Comparison of ENCODE assay signal across 33 cellular contexts in genomic region chr15:47652853-47653243, GRCh38.
"Had no signal": no experiment of that assay in that cellular context is flagged by ENCODE, and none has a peak within 500 bp of the region (broad histone marks: within the 10 kb centered on the region; RNA-seq: fewer than 3 reads in every experiment).

No MANE protein-coding gene starts in this region.

- H3K4me3 ChIP-seq: esophagus muscularis mucosa, gastrocnemius medialis had no signal

- H3K9me3 ChIP-seq: esophagus muscularis mucosa, gastrocnemius medialis had no signal

- H3K4me3 Mint-ChIP-seq: activated CD4-positive, alpha-beta memory T cell treated with anti-CD3 and anti-CD28 coated beads, Interleukin-2, amount 10 ng/mL, durations not matched to agents 7 days and 5 days; activated CD4-positive, alpha-beta T cell treated with anti-CD3 and anti-CD28 coated beads, Interleukin-2, amount 10 ng/mL, durations not matched to agents 7 days and 5 days; activated naive CD8-positive, alpha-beta T cell; activated T-cell treated with anti-CD3 and anti-CD28 coated beads, Interleukin-2, amount 50 U/mL, for 24 hours; activated T-cell treated with anti-CD3 and anti-CD28 coated beads, Interleukin-2, amount 50 U/mL, for 72 hours; effector memory CD8-positive, alpha-beta T cell; T-helper 17 cell; T-helper 2 cell treated with Interferon-gamma antibody and Interleukin-4, amounts not matched to agents 5 μg/mL and 100 μg/mL, for 36 hours; WTC11 had no signal

- H3K27ac ChIP-seq: brain microvascular endothelial cell, esophagus muscularis mucosa, foreskin keratinocyte, gastrocnemius medialis had no signal

- H3K27me3 ChIP-seq: brain microvascular endothelial cell, esophagus muscularis mucosa, foreskin keratinocyte had no signal

- H3K36me3 Mint-ChIP-seq: activated naive CD8-positive, alpha-beta T cell; WTC11 had no signal

- FAIRE-seq: astrocyte, bronchial epithelial cell, colon had no signal

- H3K27me3 Mint-ChIP-seq: activated CD4-positive, alpha-beta memory T cell treated with anti-CD3 and anti-CD28 coated beads, Interleukin-2, amount 10 ng/mL, durations not matched to agents 7 days and 5 days; activated CD4-positive, alpha-beta T cell treated with anti-CD3 and anti-CD28 coated beads, Interleukin-2, amount 10 ng/mL, durations not matched to agents 7 days and 5 days; activated naive CD8-positive, alpha-beta T cell; activated T-cell treated with anti-CD3 and anti-CD28 coated beads, Interleukin-2, amount 50 U/mL, for 24 hours; effector memory CD8-positive, alpha-beta T cell had no signal

- H3K36me3 ChIP-seq: brain microvascular endothelial cell, esophagus muscularis mucosa, gastrocnemius medialis had no signal

- H3K9me3 Mint-ChIP-seq: activated CD4-positive, alpha-beta memory T cell treated with anti-CD3 and anti-CD28 coated beads, Interleukin-2, amount 10 ng/mL, durations not matched to agents 7 days and 5 days; activated CD4-positive, alpha-beta T cell treated with anti-CD3 and anti-CD28 coated beads, Interleukin-2, amount 10 ng/mL, durations not matched to agents 7 days and 5 days; activated T-cell treated with anti-CD3 and anti-CD28 coated beads, Interleukin-2, amount 50 U/mL, for 24 hours; T-helper 2 cell treated with Interferon-gamma antibody and Interleukin-4, amounts not matched to agents 5 μg/mL and 100 μg/mL, for 36 hours; WTC11 had no signal

- DNase-seq: activated CD4-positive, alpha-beta memory T cell treated with anti-CD3 and anti-CD28 coated beads, Interleukin-2, amount 10 ng/mL, durations not matched to agents 7 days and 5 days; activated CD4-positive, alpha-beta T cell treated with anti-CD3 and anti-CD28 coated beads for 1 hour; activated CD4-positive, alpha-beta T cell treated with anti-CD3 and anti-CD28 coated beads for 4 hours; activated CD4-positive, alpha-beta T cell treated with anti-CD3 and anti-CD28 coated beads, Interleukin-2, amount 10 ng/mL, durations not matched to agents 7 days and 5 days; activated CD4-positive, alpha-beta T cell treated with anti-CD3 and anti-CD28 coated beads, Interleukin-2, amount 50 U/mL, for 4 hours; activated CD8-positive, alpha-beta memory T cell treated with anti-CD3 and anti-CD28 coated beads, Interleukin-2, amount 50 U/mL, for 48 hours; activated gamma-delta T cell treated with Interleukin-2 at 50 U/mL for 16 hours; activated naive CD4-positive, alpha-beta T cell treated with anti-CD3 and anti-CD28 coated beads, Interleukin-2, amount 50 U/mL, for 16 hours; activated naive CD4-positive, alpha-beta T cell treated with Interleukin-2 at 50 U/mL for 16 hours; activated T-cell treated with anti-CD3 and anti-CD28 coated beads for 4 hours; activated T-cell treated with anti-CD3 and anti-CD28 coated beads, Interleukin-2, amount 50 U/mL, for 24 hours; activated T-cell treated with anti-CD3 and anti-CD28 coated beads, Interleukin-2, amount 50 U/mL, for 72 hours; amniotic stem cell; anterior cingulate cortex; brain microvascular endothelial cell; caudate nucleus; cortex of kidney; dermis blood vessel endothelial cell; effector CD4-positive, alpha-beta T cell; effector memory CD8-positive, alpha-beta T cell; erythroblast; foreskin keratinocyte; gastrocnemius medialis; T-helper 1 cell; T-helper 17 cell; T1000 had no signal

- H3K4me1 Mint-ChIP-seq: activated CD4-positive, alpha-beta memory T cell treated with anti-CD3 and anti-CD28 coated beads, Interleukin-2, amount 10 ng/mL, durations not matched to agents 7 days and 5 days; activated CD4-positive, alpha-beta T cell treated with anti-CD3 and anti-CD28 coated beads, Interleukin-2, amount 10 ng/mL, durations not matched to agents 7 days and 5 days; T-helper 17 cell had no signal

- H3K4me1 ChIP-seq: esophagus muscularis mucosa, foreskin keratinocyte had no signal

- ATAC-seq: activated T-cell treated with anti-CD3 and anti-CD28 coated beads, Interleukin-2, amount 50 U/mL, for 72 hours; effector memory CD8-positive, alpha-beta T cell; foreskin keratinocyte; gastrocnemius medialis; T-helper 17 cell; WTC11 had no signal

- H3K27ac Mint-ChIP-seq: activated CD4-positive, alpha-beta memory T cell treated with anti-CD3 and anti-CD28 coated beads, Interleukin-2, amount 10 ng/mL, durations not matched to agents 7 days and 5 days; activated CD4-positive, alpha-beta T cell treated with anti-CD3 and anti-CD28 coated beads, Interleukin-2, amount 10 ng/mL, durations not matched to agents 7 days and 5 days; activated naive CD8-positive, alpha-beta T cell; activated T-cell treated with anti-CD3 and anti-CD28 coated beads, Interleukin-2, amount 50 U/mL, for 24 hours; activated T-cell treated with anti-CD3 and anti-CD28 coated beads, Interleukin-2, amount 50 U/mL, for 72 hours; effector memory CD8-positive, alpha-beta T cell; T-helper 17 cell; T-helper 2 cell treated with Interferon-gamma antibody and Interleukin-4, amounts not matched to agents 5 μg/mL and 100 μg/mL, for 36 hours; WTC11 had no signal
